Comparison of ENCODE assay signal across 24 cellular contexts in genomic region chr6:82785206-82785605, GRCh38.
"Had no signal": no experiment of that assay in that cellular context is flagged by ENCODE, and none has a peak within 500 bp of the region (broad histone marks: within the 10 kb centered on the region; RNA-seq: fewer than 3 reads in every experiment).

No MANE protein-coding gene starts in this region.

- DNase-seq: activated B cell treated with CpG ODN at 0.5 μM for 24 hours; activated CD4-positive, alpha-beta T cell treated with anti-CD3 and anti-CD28 coated beads for 36 hours; activated CD4-positive, alpha-beta T cell treated with anti-CD3 and anti-CD28 coated beads, Interleukin-2, amount 50 U/mL, for 4 hours; activated CD8-positive, alpha-beta memory T cell treated with anti-CD3 and anti-CD28 coated beads for 24 hours; activated CD8-positive, alpha-beta memory T cell treated with anti-CD3 and anti-CD28 coated beads, Interleukin-2, amount 50 U/mL, for 4 hours; activated T-cell treated with anti-CD3 and anti-CD28 coated beads, Interleukin-2, amount 50 U/mL, for 24 hours; adrenal gland; effector memory CD4-positive, alpha-beta T cell; foreskin keratinocyte; glutamatergic neuron; immature natural killer cell; kidney glomerular epithelial cell; left lung; pancreas; right cardiac atrium; stimulated activated CD4-positive, alpha-beta T cell treated with anti-CD3 and anti-CD28 coated beads, Interleukin-1b, Interleukin-23, amount 100 ng/mL, for 48 hours; substantia nigra; T1000; thyroid gland had no signal

- ATAC-seq: activated CD4-positive, alpha-beta T cell treated with anti-CD3 and anti-CD28 coated beads for 36 hours; activated naive CD4-positive, alpha-beta T cell treated with anti-CD3 and anti-CD28 coated beads, Interleukin-2, amount 50 U/mL, for 72 hours; activated T-helper 17 cell treated with anti-CD3 and anti-CD28 coated beads, Interleukin-2, amount 50 U/mL, for 72 hours; foreskin keratinocyte; left lung; pancreas; right cardiac atrium had no signal

- H3K4me2 ChIP-seq: hepatocyte had no signal

- H3K9me3 ChIP-seq: adrenal gland, neutrophil, pancreas, thyroid gland had no signal

- FAIRE-seq: pancreas had no signal

- H3K4me3 ChIP-seq: adrenal gland, cardiac muscle cell, hepatocyte, left lung, pancreas, thyroid gland had no signal

- H3K27me3 ChIP-seq: adrenal gland, cardiac muscle cell, foreskin keratinocyte, hepatocyte, left lung, neutrophil, pancreas, thyroid gland had no signal

- H3K79me2 ChIP-seq: hepatocyte had no signal

- H3K36me3 ChIP-seq: adrenal gland, cardiac muscle cell, left lung, neutrophil, pancreas, thyroid gland had no signal

- H3K27ac ChIP-seq: adrenal gland, cardiac muscle cell, foreskin keratinocyte, hepatocyte, left lung, neutrophil, pancreas, thyroid gland had no signal

- H3K4me1 ChIP-seq: adrenal gland, foreskin keratinocyte, left lung, pancreas, thyroid gland had no signal

- H2AFZ ChIP-seq: hepatocyte had no signal
